Comparison of ENCODE assay signal across 17 cellular contexts in the genomic region with DNA sequence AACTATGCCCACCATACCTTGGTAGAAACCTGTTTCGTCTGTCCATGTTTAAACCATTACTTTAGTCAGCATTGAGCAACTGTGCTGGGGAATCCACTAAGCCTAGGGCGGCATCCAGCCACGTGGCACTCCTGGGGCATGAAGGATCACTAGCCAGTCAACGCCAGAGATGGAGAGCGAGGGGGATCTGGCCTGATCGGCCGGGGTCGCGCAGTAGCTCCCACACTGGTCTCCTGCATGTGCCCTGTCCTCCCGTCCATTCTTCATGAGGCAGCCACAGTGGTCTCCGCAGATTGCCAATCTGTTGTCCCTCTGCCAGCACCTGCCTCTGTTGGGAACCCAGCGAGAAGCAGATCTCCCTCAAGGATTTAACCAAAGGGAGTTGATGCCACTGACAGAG.
"Had no signal": no experiment of that assay in that cellular context is flagged by ENCODE, and none has a peak within 500 bp of the region (broad histone marks: within the 10 kb centered on the region; RNA-seq: fewer than 3 reads in every experiment).

No MANE protein-coding gene starts in this region.

- H3K4me3 Mint-ChIP-seq: activated CD8-positive, alpha-beta memory T cell treated with anti-CD3 and anti-CD28 coated beads, Interleukin-2, amount 10 ng/mL, durations not matched to agents 7 days and 5 days; activated naive CD4-positive, alpha-beta T cell treated with anti-CD3 and anti-CD28 coated beads for 36 hours had no signal

- H3K9me3 ChIP-seq: ovary, right lobe of liver, thyroid gland had no signal

- H3K4me1 ChIP-seq: right lobe of liver, thyroid gland had no signal

- H3K27me3 Mint-ChIP-seq: activated CD8-positive, alpha-beta memory T cell treated with anti-CD3 and anti-CD28 coated beads, Interleukin-2, amount 10 ng/mL, durations not matched to agents 7 days and 5 days had no signal

- H3K27ac ChIP-seq: ovary, right lobe of liver, thyroid gland, WERI-Rb-1 had no signal

- H3K36me3 ChIP-seq: ovary had no signal

- DNase-seq: activated CD4-positive, alpha-beta T cell treated with anti-CD3 and anti-CD28 coated beads, Interleukin-2, amount 50 U/mL, for 48 hours; activated CD8-positive, alpha-beta memory T cell treated with anti-CD3 and anti-CD28 coated beads, Interleukin-2, amount 10 ng/mL, durations not matched to agents 7 days and 5 days; activated naive CD4-positive, alpha-beta T cell treated with anti-CD3 and anti-CD28 coated beads for 36 hours; activated T-cell treated with anti-CD3 and anti-CD28 coated beads, Interleukin-2, amount 50 U/mL, for 1 hour; cerebellar nuclear complex; cortex of kidney; erythroblast; foreskin melanocyte; ovary; right lobe of liver; small intestine; stimulated activated CD4-positive, alpha-beta T cell treated with anti-CD3 and anti-CD28 coated beads, Interleukin-15, amount 100 ng/mL, for 24 hours; stimulated activated CD4-positive, alpha-beta T cell treated with anti-CD3 and anti-CD28 coated beads, Interleukin-2, amount 100 ng/mL, for 48 hours; thyroid gland; WERI-Rb-1 had no signal

- ATAC-seq: left lobe of liver, right lobe of liver had no signal

- H3K4me3 ChIP-seq: lung, ovary, right lobe of liver, thyroid gland had no signal

- H3K27me3 ChIP-seq: ovary, right lobe of liver, thyroid gland had no signal
